1 cellular context compared by ENCODE assay signal in the genomic region with DNA sequence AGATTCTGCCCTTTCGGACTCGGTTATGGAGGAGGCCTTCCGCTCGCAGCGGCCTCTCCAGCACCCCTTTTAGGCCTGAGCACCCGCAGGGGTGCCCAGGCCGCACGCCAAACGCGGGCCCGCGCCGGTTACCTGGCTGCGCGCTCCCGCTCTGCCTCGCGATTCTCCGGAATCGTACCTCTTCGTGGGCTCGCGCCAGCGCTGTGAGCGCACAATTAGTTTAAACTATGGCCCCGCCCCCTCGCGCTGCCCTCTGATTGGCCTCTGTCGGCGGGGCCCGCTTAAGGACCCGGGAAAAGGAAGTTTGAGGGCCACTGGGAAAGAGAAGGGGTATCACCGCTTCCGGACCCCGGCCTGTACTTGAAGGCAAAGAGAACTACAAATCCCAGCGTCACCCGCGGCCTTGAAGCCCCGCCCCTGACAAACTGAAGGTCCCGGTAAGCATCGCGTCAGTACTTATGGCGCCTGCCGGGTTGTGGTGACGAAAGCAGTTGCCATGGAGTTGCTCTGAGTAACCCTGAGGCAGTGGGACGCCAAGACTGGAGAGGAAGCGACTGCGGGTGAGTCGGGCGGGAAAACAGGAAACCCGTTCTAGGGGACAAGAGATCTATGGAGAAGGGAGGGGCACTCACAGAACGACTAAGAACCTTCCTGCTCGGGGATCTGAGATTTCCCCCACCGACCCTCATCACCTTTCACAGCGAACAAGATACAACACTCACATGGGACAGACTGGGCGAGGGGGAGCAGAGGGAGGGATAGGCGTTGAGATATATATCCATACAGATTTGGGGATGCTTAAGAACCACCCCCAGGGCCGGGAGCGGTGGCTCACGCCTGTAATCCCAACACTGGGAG.
A peak's percentile ranks its signal among the peaks of the same experiment; 100 is the strongest.
TF ChIP-seq lines count a peak whose summit lies in the region.

Gene LRRC51, plus strand, starts transcription at position 525 of the 858 bp plus-strand sequence. CDS start 8,234 bp downstream, outside the sequence.
A gene with protein sequence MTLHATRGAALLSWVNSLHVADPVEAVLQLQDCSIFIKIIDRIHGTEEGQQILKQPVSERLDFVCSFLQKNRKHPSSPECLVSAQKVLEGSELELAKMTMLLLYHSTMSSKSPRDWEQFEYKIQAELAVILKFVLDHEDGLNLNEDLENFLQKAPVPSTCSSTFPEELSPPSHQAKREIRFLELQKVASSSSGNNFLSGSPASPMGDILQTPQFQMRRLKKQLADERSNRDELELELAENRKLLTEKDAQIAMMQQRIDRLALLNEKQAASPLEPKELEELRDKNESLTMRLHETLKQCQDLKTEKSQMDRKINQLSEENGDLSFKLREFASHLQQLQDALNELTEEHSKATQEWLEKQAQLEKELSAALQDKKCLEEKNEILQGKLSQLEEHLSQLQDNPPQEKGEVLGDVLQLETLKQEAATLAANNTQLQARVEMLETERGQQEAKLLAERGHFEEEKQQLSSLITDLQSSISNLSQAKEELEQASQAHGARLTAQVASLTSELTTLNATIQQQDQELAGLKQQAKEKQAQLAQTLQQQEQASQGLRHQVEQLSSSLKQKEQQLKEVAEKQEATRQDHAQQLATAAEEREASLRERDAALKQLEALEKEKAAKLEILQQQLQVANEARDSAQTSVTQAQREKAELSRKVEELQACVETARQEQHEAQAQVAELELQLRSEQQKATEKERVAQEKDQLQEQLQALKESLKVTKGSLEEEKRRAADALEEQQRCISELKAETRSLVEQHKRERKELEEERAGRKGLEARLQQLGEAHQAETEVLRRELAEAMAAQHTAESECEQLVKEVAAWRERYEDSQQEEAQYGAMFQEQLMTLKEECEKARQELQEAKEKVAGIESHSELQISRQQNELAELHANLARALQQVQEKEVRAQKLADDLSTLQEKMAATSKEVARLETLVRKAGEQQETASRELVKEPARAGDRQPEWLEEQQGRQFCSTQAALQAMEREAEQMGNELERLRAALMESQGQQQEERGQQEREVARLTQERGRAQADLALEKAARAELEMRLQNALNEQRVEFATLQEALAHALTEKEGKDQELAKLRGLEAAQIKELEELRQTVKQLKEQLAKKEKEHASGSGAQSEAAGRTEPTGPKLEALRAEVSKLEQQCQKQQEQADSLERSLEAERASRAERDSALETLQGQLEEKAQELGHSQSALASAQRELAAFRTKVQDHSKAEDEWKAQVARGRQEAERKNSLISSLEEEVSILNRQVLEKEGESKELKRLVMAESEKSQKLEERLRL (N-terminal part only) (minus strand): TSS at position 217 of the 858 bp plus-strand sequence. CDS start 44,599 bp downstream, outside the sequence.

TF ChIP-seq in GM12878, 131 proteins besides CTCF, POLR2A, EP300 and RAD21 (continues in another document):
- TF ChIP-seq FOXM1 (IDR thresholded peaks at IDR 0.05; ENCODE audit: low read depth, low read length) (peak; percentile 45; the same call in 1 of the 2 replicates), SREBF1 (IDR thresholded peaks at IDR 0.05; ENCODE audit: low read length) (peak; percentile 68; the same call in 1 of the 2 replicates), ESRRA (IDR thresholded peaks at IDR 0.05; ENCODE audit: low read length) (no peak), RAD51 (IDR thresholded peaks at IDR 0.05) (no peak), STAT3 (IDR thresholded peaks at IDR 0.05; ENCODE audit: low read depth, low read length) (no peak), RB1 (IDR thresholded peaks at IDR 0.05; ENCODE audit: borderline replicate concordance) (peak; percentile 89), PRDM15 (CRISPR knock-in tag; IDR thresholded peaks at IDR 0.05) (no peak), ATF3 (IDR thresholded peaks at IDR 0.05; ENCODE audit: borderline replicate concordance, extremely low read depth, low read depth, low read length) (no peak), REST (IDR thresholded peaks at IDR 0.05; ENCODE audit: low read depth, low read length) (no peak), BHLHE40 (IDR thresholded peaks at IDR 0.05; ENCODE audit: borderline replicate concordance in 1 of 2, low read depth in 2 of 2, low read length in 1 of 2) (peak; percentile 30 to 41; a peak in 2 of 4 replicates), WRNIP1 (IDR thresholded peaks at IDR 0.05; ENCODE audit: borderline replicate concordance, low read depth, low read length) (no peak), HDGF (IDR thresholded peaks at IDR 0.05) (0 out of 2 replicates have a peak, but pooled peaks have one; percentile 63), HDAC6 (IDR thresholded peaks at IDR 0.05; ENCODE audit: unreplicated experiment) (no peak), HDAC2 (IDR thresholded peaks at IDR 0.05) (0 out of 2 replicates have a peak, but pooled peaks have one; percentile 53), JUND (IDR thresholded peaks at IDR 0.05; ENCODE audit: low read depth, low read length) (no peak), CREB1 (IDR thresholded peaks at IDR 0.05; ENCODE audit: low read depth) (peak; percentile 98), PAX5 (IDR thresholded peaks at IDR 0.05; ENCODE audit: borderline replicate concordance, low read depth, low read length) (no peak), RFX5 (IDR thresholded peaks at IDR 0.05; ENCODE audit: low read depth, low read length) (peak; percentile 99), YY1 (IDR thresholded peaks at IDR 0.05; ENCODE audit: low read depth, low read length) (peak; percentile 94), MTA3 (IDR thresholded peaks at IDR 0.05; ENCODE audit: borderline replicate concordance, low read length) (no peak), SKIL (IDR thresholded peaks at IDR 0.05; ENCODE audit: low read depth, poor library complexity, severe bottlenecking) (no peak), ELK1 (IDR thresholded peaks at IDR 0.05; ENCODE audit: low read depth, low read length) (peak; percentile 73; the same call in 1 of the 2 replicates), NFIC (IDR thresholded peaks at IDR 0.05; ENCODE audit: low read depth, low read length) (peak; percentile 21; the same call in 1 of the 2 replicates), SP1 (IDR thresholded peaks at IDR 0.05; ENCODE audit: low read depth, low read length) (peak; percentile 62), FOXK2 (IDR thresholded peaks at IDR 0.05) (no peak)
- TF ChIP-seq, protein P1, sequence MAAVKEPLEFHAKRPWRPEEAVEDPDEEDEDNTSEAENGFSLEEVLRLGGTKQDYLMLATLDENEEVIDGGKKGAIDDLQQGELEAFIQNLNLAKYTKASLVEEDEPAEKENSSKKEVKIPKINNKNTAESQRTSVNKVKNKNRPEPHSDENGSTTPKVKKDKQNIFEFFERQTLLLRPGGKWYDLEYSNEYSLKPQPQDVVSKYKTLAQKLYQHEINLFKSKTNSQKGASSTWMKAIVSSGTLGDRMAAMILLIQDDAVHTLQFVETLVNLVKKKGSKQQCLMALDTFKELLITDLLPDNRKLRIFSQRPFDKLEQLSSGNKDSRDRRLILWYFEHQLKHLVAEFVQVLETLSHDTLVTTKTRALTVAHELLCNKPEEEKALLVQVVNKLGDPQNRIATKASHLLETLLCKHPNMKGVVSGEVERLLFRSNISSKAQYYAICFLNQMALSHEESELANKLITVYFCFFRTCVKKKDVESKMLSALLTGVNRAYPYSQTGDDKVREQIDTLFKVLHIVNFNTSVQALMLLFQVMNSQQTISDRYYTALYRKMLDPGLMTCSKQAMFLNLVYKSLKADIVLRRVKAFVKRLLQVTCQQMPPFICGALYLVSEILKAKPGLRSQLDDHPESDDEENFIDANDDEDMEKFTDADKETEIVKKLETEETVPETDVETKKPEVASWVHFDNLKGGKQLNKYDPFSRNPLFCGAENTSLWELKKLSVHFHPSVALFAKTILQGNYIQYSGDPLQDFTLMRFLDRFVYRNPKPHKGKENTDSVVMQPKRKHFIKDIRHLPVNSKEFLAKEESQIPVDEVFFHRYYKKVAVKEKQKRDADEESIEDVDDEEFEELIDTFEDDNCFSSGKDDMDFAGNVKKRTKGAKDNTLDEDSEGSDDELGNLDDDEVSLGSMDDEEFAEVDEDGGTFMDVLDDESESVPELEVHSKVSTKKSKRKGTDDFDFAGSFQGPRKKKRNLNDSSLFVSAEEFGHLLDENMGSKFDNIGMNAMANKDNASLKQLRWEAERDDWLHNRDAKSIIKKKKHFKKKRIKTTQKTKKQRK (IDR thresholded peaks at IDR 0.05; ENCODE audit: low read depth, low read length), result no peak
- TF ChIP-seq, protein P2, sequence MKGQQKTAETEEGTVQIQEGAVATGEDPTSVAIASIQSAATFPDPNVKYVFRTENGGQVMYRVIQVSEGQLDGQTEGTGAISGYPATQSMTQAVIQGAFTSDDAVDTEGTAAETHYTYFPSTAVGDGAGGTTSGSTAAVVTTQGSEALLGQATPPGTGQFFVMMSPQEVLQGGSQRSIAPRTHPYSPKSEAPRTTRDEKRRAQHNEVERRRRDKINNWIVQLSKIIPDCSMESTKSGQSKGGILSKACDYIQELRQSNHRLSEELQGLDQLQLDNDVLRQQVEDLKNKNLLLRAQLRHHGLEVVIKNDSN (IDR thresholded peaks at IDR 0.05; ENCODE audit: borderline replicate concordance, extremely low read length, insufficient read depth, low read depth, low read length), result no peak
